22 cellular contexts compared by ENCODE assay signal in the genomic region with DNA sequence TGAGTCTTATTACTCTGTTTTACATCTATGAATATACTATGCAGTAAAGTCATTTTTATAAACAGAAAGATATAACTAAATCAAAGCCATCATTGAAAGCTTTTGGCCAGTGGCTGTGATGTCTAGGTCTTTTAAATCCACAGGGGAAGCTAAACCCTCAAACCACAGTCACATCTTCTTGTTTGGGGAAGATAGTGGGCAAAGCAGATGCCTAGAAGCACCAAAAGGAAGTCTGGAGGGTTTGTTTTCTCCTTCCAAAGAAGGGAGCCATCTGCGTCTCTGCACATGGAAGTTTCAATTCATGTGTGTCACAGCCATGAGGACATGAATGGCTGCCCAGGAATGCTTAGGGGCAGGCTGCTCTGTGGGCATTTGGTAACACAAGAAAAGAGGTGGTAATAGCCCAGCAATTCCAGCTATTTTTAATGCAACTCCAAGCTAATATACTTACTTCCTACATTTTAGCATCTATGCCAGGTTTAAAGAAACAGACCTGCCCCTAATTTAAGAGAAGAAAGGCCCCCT.
DNase-seq lines count a peak whose midpoint lies in the region; ATAC-seq, FAIRE-seq and TF ChIP-seq lines count a peak whose summit lies in the region.
"Had no signal": no experiment of that assay in that cellular context is flagged by ENCODE, and none has a peak within 500 bp of the region (broad histone marks: within the 10 kb centered on the region; RNA-seq: fewer than 3 reads in every experiment).

No MANE protein-coding gene starts in this region.

- H3K36me3 ChIP-seq in brain microvascular endothelial cell (replicated peaks) = no peaks in the 10 kb centered on the region
- H3K36me3 ChIP-seq in CD4-positive, alpha-beta memory T cell (ENCODE audit: insufficient read depth, low read length) = no peaks in the 10 kb centered on the region
- H3K36me3 ChIP-seq: left lung had no signal

- H3K27ac ChIP-seq in brain microvascular endothelial cell = peak overlapping the region; percentile 57
- H3K27ac ChIP-seq in CD4-positive, alpha-beta memory T cell (ENCODE audit: low read depth, low read length) = no peak overlapping the region
- H3K27ac ChIP-seq: coronary artery, left lung had no signal

- H3K9me3 Mint-ChIP-seq in stimulated activated naive B cell treated with anti-CD40 and anti-IgM and Interleukin-4, amounts not matched to agents 10 μg/mL and 1 μg/mL and 100 μg/mL, for 72 hours = peaks cover 2 to 8% of the 10 kb centered on the region in 2 donors
- peaks cover 0 to 5% (median 2%) of the 10 kb centered on the region in 8 donors for H3K9me3 Mint-ChIP-seq in CD4-positive, alpha-beta memory T cell
- H3K9me3 Mint-ChIP-seq: activated T-helper 17 cell treated with anti-CD3 and anti-CD28 coated beads, Interleukin-2, amount 50 U/mL, for 72 hours had no signal

- H3K4me3 Mint-ChIP-seq in stimulated activated naive B cell treated with anti-CD40 and anti-IgM and Interleukin-4, amounts not matched to agents 10 μg/mL and 1 μg/mL and 100 μg/mL, for 72 hours = no peak overlapping the region
- no peak overlapping the region for H3K4me3 Mint-ChIP-seq in CD4-positive, alpha-beta memory T cell
- H3K4me3 Mint-ChIP-seq: activated CD8-positive, alpha-beta T cell treated with anti-CD3 and anti-CD28 coated beads, Interleukin-2, amount 10 ng/mL, durations not matched to agents 7 days and 5 days; activated T-helper 17 cell treated with anti-CD3 and anti-CD28 coated beads, Interleukin-2, amount 50 U/mL, for 72 hours; CD4-positive, CD25-positive, alpha-beta regulatory T cell; naive thymus-derived CD8-positive, alpha-beta T cell; WTC11 had no signal

- peaks cover 38 to 58% of the 10 kb centered on the region in 2 donors for H3K4me1 Mint-ChIP-seq in stimulated activated naive B cell treated with anti-CD40 and anti-IgM and Interleukin-4, amounts not matched to agents 10 μg/mL and 1 μg/mL and 100 μg/mL, for 72 hours
- H3K4me1 Mint-ChIP-seq in CD4-positive, alpha-beta memory T cell = no peaks in the 10 kb centered on the region
- H3K4me1 Mint-ChIP-seq: activated T-helper 17 cell treated with anti-CD3 and anti-CD28 coated beads, Interleukin-2, amount 50 U/mL, for 72 hours had no signal

- H3K36me3 Mint-ChIP-seq in stimulated activated naive B cell treated with anti-CD40 and anti-IgM and Interleukin-4, amounts not matched to agents 10 μg/mL and 1 μg/mL and 100 μg/mL, for 72 hours = peaks cover 8% of the 10 kb centered on the region in 2 donors
- peaks cover 20 to 57% of the 10 kb centered on the region in 2 donors for H3K36me3 Mint-ChIP-seq in CD4-positive, alpha-beta memory T cell
- H3K36me3 Mint-ChIP-seq: WTC11 had no signal

- no peak for TF ChIP-seq CTCF in brain microvascular endothelial cell (IDR thresholded peaks at IDR 0.05; ENCODE audit: low read depth, low read length, missing control alignments)

- POLR2A ChIA-PET in CD4-positive, alpha-beta memory T cell (lab: Charles Lee; ENCODE audit: partially characterized antibody) = no interaction called here

- H3K27me3 Mint-ChIP-seq in stimulated activated naive B cell treated with anti-CD40 and anti-IgM and Interleukin-4, amounts not matched to agents 10 μg/mL and 1 μg/mL and 100 μg/mL, for 72 hours = no peaks in the 10 kb centered on the region
- H3K27me3 Mint-ChIP-seq in CD4-positive, alpha-beta memory T cell = no peaks in the 10 kb centered on the region
- H3K27me3 Mint-ChIP-seq: activated T-helper 17 cell treated with anti-CD3 and anti-CD28 coated beads, Interleukin-2, amount 50 U/mL, for 72 hours; CD4-positive, CD25-positive, alpha-beta regulatory T cell; naive thymus-derived CD8-positive, alpha-beta T cell had no signal

- intact Hi-C loops in CD4-positive, alpha-beta memory T cell (cut with micrococcal nuclease) = no loop called here

- in situ Hi-C loops in brain microvascular endothelial cell (cut with HindIII; ENCODE audit: low pct_ligation_motif_present, low sequenced_read_pairs) = no loop called here

- H3K9me3 ChIP-seq in CD4-positive, alpha-beta memory T cell (ENCODE audit: control insufficient read depth in 1 of 2, low read length in 2 of 2) = no peaks in the 10 kb centered on the region
- H3K9me3 ChIP-seq: left lung had no signal

- H3K27me3 ChIP-seq in brain microvascular endothelial cell (replicated peaks) = no peaks in the 10 kb centered on the region
- H3K27me3 ChIP-seq in CD4-positive, alpha-beta memory T cell (ENCODE audit: insufficient read depth, low read length) = no peaks in the 10 kb centered on the region
- H3K27me3 ChIP-seq: left lung had no signal

- DNase-seq in GM19239 (ENCODE audit: insufficient read length, low spot score) (no peak), brain microvascular endothelial cell (no peak), kidney tubule cell (ENCODE audit: low spot score) (peak; percentile 62)
- no peak for DNase-seq in stimulated activated naive B cell treated with anti-CD40 and anti-IgM and Interleukin-4, amounts not matched to agents 10 μg/mL and 1 μg/mL and 100 μg/mL, for 72 hours
- no peak for DNase-seq in CD4-positive, alpha-beta memory T cell
- DNase-seq in activated naive CD4-positive, alpha-beta T cell treated with Interleukin-2 at 50 U/mL for 16 hours = no peak
- DNase-seq: activated CD8-positive, alpha-beta T cell treated with anti-CD3 and anti-CD28 coated beads, Interleukin-2, amount 10 ng/mL, durations not matched to agents 7 days and 5 days; amygdala; CD4-positive, CD25-positive, alpha-beta regulatory T cell; erythroblast; left lung; naive thymus-derived CD8-positive, alpha-beta T cell; NCI-H748 treated with DMSO at 0.1 percent for 48 hours; SW 1271 had no signal

- CTCF ChIA-PET in CD4-positive, alpha-beta memory T cell (lab: Charles Lee; ENCODE audit: partially characterized antibody) = no interaction called here

- no peak for ATAC-seq in stimulated activated naive B cell treated with anti-CD40 and anti-IgM and Interleukin-4, amounts not matched to agents 10 μg/mL and 1 μg/mL and 100 μg/mL, for 72 hours (replicated peaks)
- ATAC-seq in HG03025 (IDR thresholded peaks at IDR 0.05; ENCODE audit: low FRiP score, unreplicated experiment) (no peak), GM21619 (IDR thresholded peaks at IDR 0.05; ENCODE audit: unreplicated experiment) (no peak)
- ATAC-seq: activated CD8-positive, alpha-beta T cell treated with anti-CD3 and anti-CD28 coated beads, Interleukin-2, amount 10 ng/mL, durations not matched to agents 7 days and 5 days; activated T-helper 17 cell treated with anti-CD3 and anti-CD28 coated beads, Interleukin-2, amount 50 U/mL, for 72 hours; GM12878; HCT116; left lung; naive thymus-derived CD8-positive, alpha-beta T cell had no signal

- FAIRE-seq in GM19239 (lab: Jason Lieb, UNC) = peak; percentile 33
- FAIRE-seq: GM12878, RCC 7860 had no signal

- H3K27ac Mint-ChIP-seq in stimulated activated naive B cell treated with anti-CD40 and anti-IgM and Interleukin-4, amounts not matched to agents 10 μg/mL and 1 μg/mL and 100 μg/mL, for 72 hours = peak overlapping the region; percentile 61
- H3K27ac Mint-ChIP-seq in CD4-positive, alpha-beta memory T cell = no peak overlapping the region
- H3K27ac Mint-ChIP-seq: activated CD8-positive, alpha-beta T cell treated with anti-CD3 and anti-CD28 coated beads, Interleukin-2, amount 10 ng/mL, durations not matched to agents 7 days and 5 days; activated T-helper 17 cell treated with anti-CD3 and anti-CD28 coated beads, Interleukin-2, amount 50 U/mL, for 72 hours; CD4-positive, CD25-positive, alpha-beta regulatory T cell; WTC11 had no signal

- H3K4me3 ChIP-seq in brain microvascular endothelial cell (ENCODE audit: low read depth, low read length) = no peak overlapping the region
- H3K4me3 ChIP-seq in CD4-positive, alpha-beta memory T cell (ENCODE audit: low read length in 2 of 2) = no peak overlapping the region
- H3K4me3 ChIP-seq: coronary artery, GM12878, left lung had no signal

- H3K4me1 ChIP-seq in CD4-positive, alpha-beta memory T cell (ENCODE audit: insufficient read depth, low read length) = no peaks in the 10 kb centered on the region
